Comparison of ENCODE assay signal across 22 cellular contexts in the genomic region with DNA sequence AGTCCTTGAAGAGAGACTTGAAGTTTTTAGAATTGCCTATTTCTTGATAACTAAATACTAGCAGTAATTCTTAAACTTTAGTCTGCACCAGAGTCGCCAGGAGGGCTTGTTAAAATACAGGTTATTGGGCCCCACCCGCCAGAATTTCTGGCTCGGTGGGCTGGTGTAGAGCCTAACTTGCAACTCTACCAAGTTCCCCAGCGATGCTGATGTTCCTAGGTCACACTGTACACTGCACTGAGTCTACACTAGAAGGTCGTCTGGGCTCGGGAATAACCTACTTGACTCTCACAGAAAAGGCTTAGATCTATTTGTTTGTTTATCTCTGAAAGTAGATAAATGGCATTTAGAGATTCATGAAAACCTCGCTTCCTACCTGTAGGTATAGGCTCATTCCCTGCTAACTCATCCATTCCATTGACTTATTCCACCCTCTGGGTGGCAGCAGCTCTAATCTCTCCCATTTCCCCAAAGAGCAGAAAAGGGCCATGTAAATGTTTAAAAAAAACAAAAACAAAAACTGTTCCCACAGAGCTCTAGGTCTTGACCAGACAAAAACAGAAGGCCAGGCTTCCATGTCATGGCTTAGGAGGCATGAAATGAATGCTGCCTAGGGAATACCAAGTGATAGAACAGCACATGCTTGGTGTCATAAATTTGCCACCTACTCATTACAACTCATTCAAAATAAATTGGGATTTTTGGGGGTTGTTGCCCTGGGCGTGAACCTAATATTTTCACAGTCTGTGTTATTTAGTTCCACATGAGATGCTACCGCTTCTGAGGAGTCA.
DNase-seq lines count a peak whose midpoint lies in the region; ATAC-seq, FAIRE-seq and TF ChIP-seq lines count a peak whose summit lies in the region.
"Had no signal": no experiment of that assay in that cellular context is flagged by ENCODE, and none has a peak within 500 bp of the region (broad histone marks: within the 10 kb centered on the region; RNA-seq: fewer than 3 reads in every experiment).

No MANE protein-coding gene starts in this region.

- peak; percentile 64 for DNase-seq in AG10803 (ENCODE audit: low read depth)
- DNase-seq in IMR-90 = no peak
- no peak for DNase-seq in chondrocyte (ENCODE audit: low spot score)
- no peak for DNase-seq in HepG2 (ENCODE audit: low spot score)
- DNase-seq in breast epithelium (ENCODE audit: low spot score in 2 of 2) = no peak
- DNase-seq in NCI-H128 (lab: John Stamatoyannopoulos, UW; ENCODE audit: unreplicated experiment) = no peak
- DNase-seq in SW 1271 (lab: John Stamatoyannopoulos, UW) = no peak
- DNase-seq: activated CD4-positive, alpha-beta T cell treated with anti-CD3 and anti-CD28 coated beads, Interleukin-2, amount 50 U/mL, for 4 hours; activated T-cell treated with anti-CD3 and anti-CD28 coated beads, Interleukin-2, amount 50 U/mL, for 4 hours; Calu3; effector CD4-positive, alpha-beta T cell; GF-D8; Karpas-422; NCI-H146; NCI-H510A treated with DMSO at 0.1 percent for 48 hours; PC-9; substantia nigra had no signal

- H3K4ac ChIP-seq in IMR-90 (ENCODE audit: low read depth, low read length) = peak overlapping the region; percentile 92

- CTCF ChIA-PET in IMR-90 (lab: Yijun Ruan, JAX) = interaction anchor here (1.0 to 1.5 kb wide), 3 partner anchors 12 to 397 kb away, joined by 4 to 5 read pairs (median 5); no protein-coding TSS in a partner anchor
- CTCF ChIA-PET in HepG2 (lab: Yijun Ruan, JAX; ENCODE audit: low intra/inter-chr PET ratio, low total read pairs) = no interaction called here

- H3K9me1 ChIP-seq in IMR-90 (ENCODE audit: insufficient read depth, low read length) = peaks cover 13% of the 10 kb centered on the region

- no peaks in the 10 kb centered on the region for H3K36me3 Mint-ChIP-seq in chondrocyte (ENCODE audit: low read depth)
- H3K36me3 Mint-ChIP-seq: activated naive CD8-positive, alpha-beta T cell had no signal

- peak overlapping the region; percentile 77 for H2AK5ac ChIP-seq in IMR-90 (ENCODE audit: low read depth, low read length)

- H3K4me1 Mint-ChIP-seq in chondrocyte (ENCODE audit: low read depth) = peaks cover 14% of the 10 kb centered on the region

- no peak for FAIRE-seq in HepG2 (lab: Jason Lieb, UNC)
- FAIRE-seq: TTC549 had no signal

- no peak for TF ChIP-seq EP300 in HepG2 (IDR thresholded peaks at IDR 0.05; ENCODE audit: low read depth in 2 of 2, low read length in 2 of 2)
- TF ChIP-seq EP300 in HepG2 (CRISPR knock-in tag; IDR thresholded peaks at IDR 0.05; ENCODE audit: borderline replicate concordance) = no peak

- no peak overlapping the region for H3K27ac Mint-ChIP-seq in chondrocyte (ENCODE audit: unreplicated experiment)
- H3K27ac Mint-ChIP-seq: activated naive CD8-positive, alpha-beta T cell had no signal

- dilution Hi-C loops in IMR-90 (cut with HindIII; ENCODE audit: low sequenced_read_pairs, unreplicated experiment) = no loop called here

- H3K27ac ChIP-seq in IMR-90 (ENCODE audit: insufficient read depth, low read length) (peak overlapping the region; percentile 57; the same call in 1 of the 2 replicates), HepG2 (ENCODE audit: extremely low read length, insufficient read depth, low read length) (no peak overlapping the region), breast epithelium (no peak overlapping the region)
- H3K27ac ChIP-seq: PC-9, right atrium auricular region had no signal

- BruUV-seq in IMR-90 (replicated peaks; lab: Mats Ljungman, UMichigan) (no TSS peak), HepG2 (replicated peaks; lab: Mats Ljungman, UMichigan) (no TSS peak)

- H3K4me2 ChIP-seq in IMR-90 (ENCODE audit: low read depth, low read length) (no peak overlapping the region), HepG2 (ENCODE audit: low read depth, low read length) (no peak overlapping the region)
- H3K4me2 ChIP-seq: PC-9 had no signal

- ATAC-seq in IMR-90 (ENCODE audit: low read depth) (no peak), HepG2 (peak; percentile 58), HG03439 (IDR thresholded peaks at IDR 0.05; ENCODE audit: unreplicated experiment) (no peak)
- ATAC-seq: activated T-cell treated with anti-CD3 and anti-CD28 coated beads, Interleukin-2, amount 50 U/mL, for 4 hours had no signal

- peak overlapping the region; percentile 84; the same call in 2 of the 3 replicates for H2BK15ac ChIP-seq in IMR-90 (ENCODE audit: low read depth, low read length)

- H3K4me3 ChIP-seq in AG10803 (ENCODE audit: low read length) = no peak overlapping the region
- H3K4me3 ChIP-seq in IMR-90 (ENCODE audit: insufficient read depth, low read depth, low read length) = no peak overlapping the region
- no peak overlapping the region for H3K4me3 ChIP-seq in HepG2 (replicated peaks in 1 of 3; ENCODE audit: insufficient read depth in 1 of 3, low read depth in 2 of 3, low read length in 3 of 3)
- no peak overlapping the region for H3K4me3 ChIP-seq in breast epithelium
- H3K4me3 ChIP-seq: PC-9, right atrium auricular region had no signal

- H2BK20ac ChIP-seq in IMR-90 (ENCODE audit: low read depth, low read length) = peak overlapping the region; percentile 90

- H2AFZ ChIP-seq in IMR-90 (replicated peaks; ENCODE audit: low read length, poor library complexity) = no peak overlapping the region
- H2AFZ ChIP-seq in HepG2 (ENCODE audit: low read length) = no peak overlapping the region
- H2AFZ ChIP-seq: PC-9 had no signal

- WGBS in IMR-90 (ENCODE audit: extremely low coverage in 2 of 2, insufficient read length in 1 of 2), 2 experiments = no CpG with 5 or more reads among the region's 9 CpGs
- 30% methylated on average over 9 of the region's 9 CpGs for WGBS in HepG2 (ENCODE audit: low lambda C conversion rate)

- peak overlapping the region; percentile 54 for H4K91ac ChIP-seq in IMR-90 (ENCODE audit: insufficient read depth, low read depth, low read length)

- H2AK9ac ChIP-seq in IMR-90 (replicated peaks; ENCODE audit: low read depth, low read length, poor library complexity) = no peak overlapping the region

- no peaks in the 10 kb centered on the region for H3K9me3 Mint-ChIP-seq in chondrocyte (ENCODE audit: low read depth)
- H3K9me3 Mint-ChIP-seq: activated T-cell treated with anti-CD3 and anti-CD28 coated beads, Interleukin-2, amount 50 U/mL, for 4 hours; nephron had no signal

- no peaks in the 10 kb centered on the region for H3K79me2 ChIP-seq in HepG2 (ENCODE audit: insufficient read depth, low read length)

- H3K18ac ChIP-seq in IMR-90 (ENCODE audit: low read depth, low read length) = peak overlapping the region; percentile 80

- POLR2A ChIA-PET in IMR-90 (lab: Charles Lee; ENCODE audit: unreplicated experiment) (no interaction called here), HepG2 (lab: Yijun Ruan, JAX) (no interaction called here)

- TF ChIP-seq POLR2A in IMR-90 (IDR thresholded peaks at IDR 0.05; ENCODE audit: low read depth, low read length) (no peak), HepG2 (IDR thresholded peaks at IDR 0.05; ENCODE audit: insufficient read depth in 1 of 2, low read depth in 2 of 2, low read length in 2 of 2) (no peak), breast epithelium (IDR thresholded peaks at IDR 0.05) (no peak)

- no peak for TF ChIP-seq RAD21 in IMR-90 (IDR thresholded peaks at IDR 0.05; ENCODE audit: low read length)
- TF ChIP-seq RAD21 in HepG2 (CRISPR knock-in tag; IDR thresholded peaks at IDR 0.05) = no peak

- H4K8ac ChIP-seq in IMR-90 (ENCODE audit: low read depth in 2 of 2, low read length in 2 of 2) = peak overlapping the region in 1 of 2 experiments; percentile 72; a peak in 2 of 4 replicates

- peak overlapping the region; percentile 55; the same call in 1 of the 2 replicates for H4K5ac ChIP-seq in IMR-90 (ENCODE audit: low read depth, low read length)

- TF ChIP-seq CTCF in AG10803 (conservative IDR thresholded peaks at IDR 0.05; ENCODE audit: low read length) (peak; percentile 30), IMR-90 (conservative IDR thresholded peaks at IDR 0.05; ENCODE audit: low read depth, low read length) (no peak; the same call in 1 of the 2 replicates), chondrocyte (IDR thresholded peaks at IDR 0.05) (peak; percentile 51), HepG2 (CRISPR knock-in tag; IDR thresholded peaks at IDR 0.05) (no peak), breast epithelium (IDR thresholded peaks at IDR 0.05) (no peak)

- H3K14ac ChIP-seq in IMR-90 (replicated peaks; ENCODE audit: low read depth, low read length) = peak overlapping the region; percentile 89

- no peaks in the 10 kb centered on the region for H3K27me3 Mint-ChIP-seq in chondrocyte (ENCODE audit: low read depth)
- H3K27me3 Mint-ChIP-seq: activated naive CD8-positive, alpha-beta T cell had no signal

- in situ Hi-C loops in IMR-90 (cut with MboI; ENCODE audit: low sequenced_read_pairs) = no loop called here
- in situ Hi-C loops in HepG2 (cut with HindIII; ENCODE audit: extremely low pct_ligation_motif_present, low pct_unique_long_range_greater_than_20kb) = no loop called here

- H3K56ac ChIP-seq in IMR-90 (ENCODE audit: extremely low read depth, insufficient read depth, low read length) = no peak overlapping the region

- no peaks in the 10 kb centered on the region for H3K9me3 ChIP-seq in IMR-90 (ENCODE audit: control insufficient read depth, insufficient read depth, low read length)
- H3K9me3 ChIP-seq in HepG2 (ENCODE audit: low read length) = no peaks in the 10 kb centered on the region
- no peaks in the 10 kb centered on the region for H3K9me3 ChIP-seq in breast epithelium
- H3K9me3 ChIP-seq: right atrium auricular region had no signal

- peaks cover 0 to 4% of the 10 kb centered on the region in 2 experiments; a peak in 1 of 4 replicates for H3K79me1 ChIP-seq in IMR-90 (ENCODE audit: low read depth in 1 of 2, low read length in 2 of 2)

- H2BK120ac ChIP-seq in IMR-90 (ENCODE audit: low read depth, low read length) = peak overlapping the region; percentile 95

- peaks cover 17% of the 10 kb centered on the region for H3K4me1 ChIP-seq in IMR-90 (ENCODE audit: control insufficient read depth, insufficient read depth, low read length)
- peaks cover 10% of the 10 kb centered on the region; the same call in 1 of the 2 replicates for H3K4me1 ChIP-seq in HepG2 (ENCODE audit: insufficient read depth, low read length)
- H3K4me1 ChIP-seq in breast epithelium = no peaks in the 10 kb centered on the region
- H3K4me1 ChIP-seq: right atrium auricular region had no signal

- no peaks in the 10 kb centered on the region for H4K20me1 ChIP-seq in IMR-90 (ENCODE audit: insufficient read depth, low read length)
- H4K20me1 ChIP-seq in HepG2 (ENCODE audit: insufficient read depth, low read length) = no peaks in the 10 kb centered on the region

- H3K4me3 Mint-ChIP-seq in chondrocyte (ENCODE audit: unreplicated experiment) = no peak overlapping the region
- H3K4me3 Mint-ChIP-seq: activated naive CD8-positive, alpha-beta T cell; activated T-cell treated with anti-CD3 and anti-CD28 coated beads, Interleukin-2, amount 50 U/mL, for 4 hours; nephron had no signal

- H2BK5ac ChIP-seq in IMR-90 (ENCODE audit: low read depth, low read length, poor library complexity, severe bottlenecking) = peak overlapping the region; percentile 1

- H3K23ac ChIP-seq in IMR-90 (ENCODE audit: low read depth, low read length) = peak overlapping the region; percentile 33; the same call in 1 of the 2 replicates

- H3K36me3 ChIP-seq in IMR-90 (ENCODE audit: control insufficient read depth, insufficient read depth, low read length) (no peaks in the 10 kb centered on the region), HepG2 (replicated peaks in 1 of 2; ENCODE audit: control insufficient read depth in 1 of 2, insufficient read depth in 2 of 2, low read length in 2 of 2) (no peaks in the 10 kb centered on the region), breast epithelium (no peaks in the 10 kb centered on the region)
- H3K36me3 ChIP-seq: right atrium auricular region had no signal

- H3K9ac ChIP-seq in IMR-90 (ENCODE audit: low read depth, low read length) (no peak overlapping the region), HepG2 (ENCODE audit: insufficient read depth, low read depth, low read length) (no peak overlapping the region)

- H3K27me3 ChIP-seq in IMR-90 (ENCODE audit: control insufficient read depth, insufficient read depth, low read length) (no peaks in the 10 kb centered on the region), HepG2 (ENCODE audit: control insufficient read depth in 1 of 2, insufficient read depth in 2 of 2, low read length in 2 of 2) (no peaks in the 10 kb centered on the region; a peak in 1 of 5 replicates), breast epithelium (no peaks in the 10 kb centered on the region)
- H3K27me3 ChIP-seq: right atrium auricular region had no signal

- intact Hi-C loops in IMR-90 (cut with micrococcal nuclease) (no loop called here), HepG2 (cut with micrococcal nuclease; ENCODE audit: unreplicated experiment) (no loop called here), breast epithelium (cut with DNase I; ENCODE audit: low total_unique reads) (no loop called here)

Comparison
In these comparisons a context has a peak if more than half of its experiments do, and no peak if none do; other contexts are left out.
1. CTCF ChIP-seq: peak in AG10803 (single experiment) and chondrocyte (single experiment); none in IMR-90 (single experiment), HepG2 (single experiment) and breast epithelium (0 of 3).